8 cellular contexts compared by ENCODE assay signal in genomic region chr9:131255731-131256197, GRCh38. TPM values are rescaled to one million over a fixed set of nuclear protein-coding genes. Genes with fewer than 3 reads are reported as not detected.
DNase-seq lines count a peak whose midpoint lies in the region; ATAC-seq and TF ChIP-seq lines count a peak whose summit lies in the region.

No MANE protein-coding gene starts in this region.

- no peaks in the 10 kb centered on the region for H3K27me3 Mint-ChIP-seq in naive thymus-derived CD4-positive, alpha-beta T cell

- peaks cover 0 to 12% (median 0%) of the 10 kb centered on the region in 5 donors for H3K36me3 Mint-ChIP-seq in naive thymus-derived CD4-positive, alpha-beta T cell

- H3K4me1 Mint-ChIP-seq in naive thymus-derived CD4-positive, alpha-beta T cell: peaks cover 20 to 86% (median 68%) of the 10 kb centered on the region in 7 donors

- no peak for DNase-seq in AG10803 (ENCODE audit: low read depth)
- no peak for DNase-seq in IMR-90
- no peak for DNase-seq in breast epithelium (ENCODE audit: low spot score in 2 of 2)
- DNase-seq in naive thymus-derived CD4-positive, alpha-beta T cell: no peak
- DNase-seq in NCI-H2107 (lab: John Stamatoyannopoulos, UW): no peak
- DNase-seq in NCI-H1092 (lab: John Stamatoyannopoulos, UW): no peak
- no peak for DNase-seq in globus pallidus (ENCODE audit: low spot score)

- intact Hi-C loops in IMR-90 (cut with micrococcal nuclease): no loop called here
- intact Hi-C loops in breast epithelium (cut with DNase I; ENCODE audit: low total_unique reads): no loop called here
- intact Hi-C loops in naive thymus-derived CD4-positive, alpha-beta T cell (cut with micrococcal nuclease): loop anchor here (1.0 to 10.0 kb wide), 5 partner anchors 14 to 479 kb away; partner anchors contain the start of gene POMT1 (in 1 of the 2)

- H2BK15ac ChIP-seq in IMR-90 (ENCODE audit: low read depth, low read length): peak overlapping the region; percentile 30; the same call in 2 of the 3 replicates

- H3K27me3 ChIP-seq in IMR-90 (ENCODE audit: control insufficient read depth, insufficient read depth, low read length): no peaks in the 10 kb centered on the region
- no peaks in the 10 kb centered on the region for H3K27me3 ChIP-seq in breast epithelium
- no peaks in the 10 kb centered on the region for H3K27me3 ChIP-seq in naive thymus-derived CD4-positive, alpha-beta T cell (ENCODE audit: control insufficient read depth in 2 of 2, insufficient read depth in 2 of 2, low read length in 2 of 2)

- peak overlapping the region; percentile 83 to 96 (median 88) for H3K4me3 Mint-ChIP-seq in naive thymus-derived CD4-positive, alpha-beta T cell

- H2BK5ac ChIP-seq in IMR-90 (ENCODE audit: low read depth, low read length, poor library complexity, severe bottlenecking): peak overlapping the region; percentile 25

- H2AK5ac ChIP-seq in IMR-90 (ENCODE audit: low read depth, low read length): peak overlapping the region; percentile 94

- CTCF ChIA-PET in IMR-90 (lab: Yijun Ruan, JAX): interaction anchor here (0.5 to 0.6 kb wide), 2 partner anchors 13 to 66 kb away, joined by 3 read pairs; no protein-coding TSS in a partner anchor
- CTCF ChIA-PET in naive thymus-derived CD4-positive, alpha-beta T cell (lab: Charles Lee): interaction anchor here (1.0 to 2.6 kb wide), 6 partner anchors 8 to 77 kb away, joined by 4 to 44 read pairs (median 6); no protein-coding TSS in a partner anchor

- H3K23ac ChIP-seq in IMR-90 (ENCODE audit: low read depth, low read length): 0 out of 2 replicates have a peak overlapping the region, but pooled peaks have one; percentile 14

- TF ChIP-seq RAD21 in IMR-90 (IDR thresholded peaks at IDR 0.05; ENCODE audit: low read length): no peak

- H4K8ac ChIP-seq in IMR-90 (ENCODE audit: low read depth in 2 of 2, low read length in 2 of 2): peak overlapping the region; percentile 89 to 94; a peak in 3 of 4 replicates

- no peaks in the 10 kb centered on the region for H4K20me1 ChIP-seq in IMR-90 (ENCODE audit: insufficient read depth, low read length)

- no peak overlapping the region for H3K4me2 ChIP-seq in IMR-90 (ENCODE audit: low read depth, low read length)

- H2AK9ac ChIP-seq in IMR-90 (replicated peaks; ENCODE audit: low read depth, low read length, poor library complexity): peak overlapping the region; percentile 91

- peak overlapping the region; percentile 46 for H3K18ac ChIP-seq in IMR-90 (ENCODE audit: low read depth, low read length)

- H3K56ac ChIP-seq in IMR-90 (ENCODE audit: extremely low read depth, insufficient read depth, low read length): peak overlapping the region; percentile 46; the same call in 1 of the 2 replicates

- H2BK120ac ChIP-seq in IMR-90 (ENCODE audit: low read depth, low read length): peak overlapping the region; percentile 98

- H3K36me3 ChIP-seq in IMR-90 (ENCODE audit: control insufficient read depth, insufficient read depth, low read length) (no peaks in the 10 kb centered on the region), breast epithelium (no peaks in the 10 kb centered on the region)
- H3K36me3 ChIP-seq in naive thymus-derived CD4-positive, alpha-beta T cell (ENCODE audit: control insufficient read depth in 2 of 3, insufficient read depth in 3 of 3, low read length in 3 of 3): peaks cover 0 to 24% (median 20%) of the 10 kb centered on the region in 3 experiments

- peak overlapping the region; percentile 48 for H3K27ac ChIP-seq in IMR-90 (ENCODE audit: insufficient read depth, low read length)
- H3K27ac ChIP-seq in breast epithelium: peak overlapping the region; percentile 25 to 82
- H3K27ac ChIP-seq in naive thymus-derived CD4-positive, alpha-beta T cell (ENCODE audit: low read depth, low read length): peak overlapping the region; percentile 85

- H3K9me3 Mint-ChIP-seq in naive thymus-derived CD4-positive, alpha-beta T cell: peaks cover 0 to 3% (median 0%) of the 10 kb centered on the region in 11 donors

- H3K27ac Mint-ChIP-seq in naive thymus-derived CD4-positive, alpha-beta T cell: peak overlapping the region; percentile 93 to 99 (median 97)

- H3K4me3 ChIP-seq in AG10803 (ENCODE audit: low read length) (peak overlapping the region; percentile 13; the same call in 1 of the 2 replicates), IMR-90 (ENCODE audit: insufficient read depth, low read depth, low read length) (no peak overlapping the region), breast epithelium (peak overlapping the region in 2 of 3 donors; percentile 15 to 57)
- H3K4me3 ChIP-seq in naive thymus-derived CD4-positive, alpha-beta T cell (ENCODE audit: low read length): peak overlapping the region; percentile 50

- no peak for TF ChIP-seq POLR2A in IMR-90 (IDR thresholded peaks at IDR 0.05; ENCODE audit: low read depth, low read length)
- no peak for TF ChIP-seq POLR2A in breast epithelium (IDR thresholded peaks at IDR 0.05)

- H3K9me3 ChIP-seq in IMR-90 (ENCODE audit: control insufficient read depth, insufficient read depth, low read length) (no peaks in the 10 kb centered on the region), breast epithelium (no peaks in the 10 kb centered on the region)
- no peaks in the 10 kb centered on the region for H3K9me3 ChIP-seq in naive thymus-derived CD4-positive, alpha-beta T cell (ENCODE audit: control insufficient read depth in 2 of 3, low read length in 3 of 3)

- 0 out of 4 replicates have a peak, but pooled peaks cover 0 to 2% of the 10 kb centered on the region in 2 experiments for H3K79me1 ChIP-seq in IMR-90 (ENCODE audit: low read depth in 1 of 2, low read length in 2 of 2)

- H4K91ac ChIP-seq in IMR-90 (ENCODE audit: insufficient read depth, low read depth, low read length): peak overlapping the region; percentile 98

- peak overlapping the region; percentile 95 for H2AFZ ChIP-seq in IMR-90 (replicated peaks; ENCODE audit: low read length, poor library complexity)

- TF ChIP-seq CTCF in AG10803 (conservative IDR thresholded peaks at IDR 0.05; ENCODE audit: low read length): no peak
- no peak for TF ChIP-seq CTCF in IMR-90 (conservative IDR thresholded peaks at IDR 0.05; ENCODE audit: low read depth, low read length)
- TF ChIP-seq CTCF in breast epithelium (IDR thresholded peaks at IDR 0.05): no peak

- peak overlapping the region; percentile 72 for H4K5ac ChIP-seq in IMR-90 (ENCODE audit: low read depth, low read length)

- H3K4ac ChIP-seq in IMR-90 (ENCODE audit: low read depth, low read length): peak overlapping the region; percentile 100

- ATAC-seq in IMR-90 (ENCODE audit: low read depth) (peak; percentile 12), GM19328 (IDR thresholded peaks at IDR 0.05; ENCODE audit: unreplicated experiment) (no peak)
- ATAC-seq in naive thymus-derived CD4-positive, alpha-beta T cell: no peak

- WGBS in IMR-90 (ENCODE audit: extremely low coverage in 2 of 2, insufficient read length in 1 of 2), 2 experiments: 86% methylated on average over 6 of the region's 7 CpGs; no CpG with 5 or more reads in 1 of the 2 experiments

- dilution Hi-C loops in IMR-90 (cut with HindIII; ENCODE audit: low sequenced_read_pairs, unreplicated experiment): no loop called here

- peak overlapping the region; percentile 26 for H3K14ac ChIP-seq in IMR-90 (replicated peaks; ENCODE audit: low read depth, low read length)

- peak overlapping the region; percentile 71 for H2BK20ac ChIP-seq in IMR-90 (ENCODE audit: low read depth, low read length)

- H3K4me1 ChIP-seq in IMR-90 (ENCODE audit: control insufficient read depth, insufficient read depth, low read length): peaks cover 10% of the 10 kb centered on the region
- no peaks in the 10 kb centered on the region for H3K4me1 ChIP-seq in breast epithelium
- H3K4me1 ChIP-seq in naive thymus-derived CD4-positive, alpha-beta T cell (ENCODE audit: control insufficient read depth in 2 of 2, insufficient read depth in 2 of 2, low read length in 2 of 2): peaks cover 63 to 74% of the 10 kb centered on the region in 2 donors

- no peak overlapping the region for H3K9ac ChIP-seq in IMR-90 (ENCODE audit: low read depth, low read length)

- in situ Hi-C loops in IMR-90 (cut with MboI; ENCODE audit: low sequenced_read_pairs): no loop called here

- POLR2A ChIA-PET in IMR-90 (lab: Charles Lee; ENCODE audit: unreplicated experiment): interaction anchor here (0.6 to 1.2 kb wide), 3 partner anchors 23 to 1414 kb away, joined by 3 read pairs; no protein-coding TSS in a partner anchor
- POLR2A ChIA-PET in naive thymus-derived CD4-positive, alpha-beta T cell (lab: Charles Lee): interaction anchor here (0.5 to 20.4 kb wide), 20 partner anchors 9 to 1774 kb away, joined by 3 to 886 read pairs (median 4); partner anchors contain the start of gene FAM78A

- BruUV-seq in IMR-90 (replicated peaks; lab: Mats Ljungman, UMichigan): no TSS peak

- peaks cover 6% of the 10 kb centered on the region; the same call in 1 of the 2 replicates for H3K9me1 ChIP-seq in IMR-90 (ENCODE audit: insufficient read depth, low read length)

TF ChIP-seq in IMR-90, 13 proteins besides CTCF, POLR2A, EP300 and RAD21 (continues in another document):
- TF ChIP-seq MAFK (IDR thresholded peaks at IDR 0.05; ENCODE audit: low read depth, low read length) (no peak), CEBPB (IDR thresholded peaks at IDR 0.05; ENCODE audit: low read depth, low read length) (no peak), NFE2L2 (IDR thresholded peaks at IDR 0.05; ENCODE audit: low read depth, low read length) (no peak), RCOR1 (IDR thresholded peaks at IDR 0.05; ENCODE audit: insufficient replicate concordance, low read length) (no peak), MXI1 (IDR thresholded peaks at IDR 0.05; ENCODE audit: borderline replicate concordance, low read depth, low read length) (no peak), BHLHE40 (IDR thresholded peaks at IDR 0.05; ENCODE audit: low read depth, low read length) (no peak), MAZ (IDR thresholded peaks at IDR 0.05; ENCODE audit: borderline replicate concordance, low read depth, low read length) (no peak; the same call in 1 of the 2 replicates), SMC3 (IDR thresholded peaks at IDR 0.05; ENCODE audit: low read depth, low read length) (no peak)

RNA-seq across cellular contexts. Expression of gene FAM78A, which starts 20.5 kb away (rescaled TPM):
- under 0.01 and 0.18 TPM in 2 replicates for total RNA-seq in IMR-90 (2012; rRNA removed)
- 0.27 and 0.56 TPM in 2 replicates for polyA plus RNA-seq in IMR-90 (2012; rRNA removed)
- 0.12 and 0.41 TPM in 2 replicates for polyA plus RNA-seq in IMR-90 (2012; cell fraction: cytosol; rRNA removed)
- polyA plus RNA-seq in IMR-90 (2012; cell fraction: nucleus; rRNA removed; ENCODE audit: low replicate concordance): 0.32 and 0.71 TPM in 2 replicates
- 1 to 10 TPM; 1.6 to 3.7 (median 2.5) TPM for total RNA-seq in breast epithelium
- total RNA-seq in naive thymus-derived CD4-positive, alpha-beta T cell: 100 to 1,000 TPM in 3 of 5 experiments, 10 to 100 TPM in 2; 64.6 to 114 (median 104) TPM
- 10 to 100 TPM; 10.5 to 24.8 TPM for polyA plus RNA-seq in naive thymus-derived CD4-positive, alpha-beta T cell

RNA-seq across cellular contexts. Expression of gene PLPP7, which starts 33.8 kb away (rescaled TPM):
- total RNA-seq in IMR-90 (2012; rRNA removed) (0.54 and 0.56 TPM in 2 replicates), breast epithelium (10 to 100 TPM in 1 of 3 donors, 1 to 10 TPM in 2; 5.0 to 14.1 (median 9.3) TPM)
- 1.2 TPM in 2 replicates for polyA plus RNA-seq in IMR-90 (2012; rRNA removed)
- 0.89 and 2.2 TPM in 2 replicates for polyA plus RNA-seq in IMR-90 (2012; cell fraction: cytosol; rRNA removed)
- polyA plus RNA-seq in IMR-90 (2012; cell fraction: nucleus; rRNA removed; ENCODE audit: low replicate concordance): 1.1 and 2.3 TPM in 2 replicates
- under 1 TPM in 4 of 5 experiments, not detected in 1; 0.12 to 0.24 (median 0.14) TPM for total RNA-seq in naive thymus-derived CD4-positive, alpha-beta T cell
- polyA plus RNA-seq in naive thymus-derived CD4-positive, alpha-beta T cell: under 1 TPM; 0.24 to 0.71 TPM

Comparison
In these comparisons a context has a peak if more than half of its experiments do, and no peak if none do; other contexts are left out.
1. RNA of gene FAM78A, which starts 20.5 kb away (total RNA-seq): 64.6 to 114 TPM in naive thymus-derived CD4-positive, alpha-beta T cell; 1.6 to 3.7 TPM in breast epithelium and under 0.01 to 0.18 TPM in IMR-90; every median in the first group is over 10 times any median in the second.
2. intact Hi-C loops: an anchor here in naive thymus-derived CD4-positive, alpha-beta T cell (1.0 to 10.0 kb wide); none called in IMR-90 and breast epithelium.
3. Peak in every context shown above with its lines, with median percentiles within 50 percentile points of each other: H3K27ac ChIP-seq.